9 cellular contexts compared by ENCODE assay signal in the genomic region with DNA sequence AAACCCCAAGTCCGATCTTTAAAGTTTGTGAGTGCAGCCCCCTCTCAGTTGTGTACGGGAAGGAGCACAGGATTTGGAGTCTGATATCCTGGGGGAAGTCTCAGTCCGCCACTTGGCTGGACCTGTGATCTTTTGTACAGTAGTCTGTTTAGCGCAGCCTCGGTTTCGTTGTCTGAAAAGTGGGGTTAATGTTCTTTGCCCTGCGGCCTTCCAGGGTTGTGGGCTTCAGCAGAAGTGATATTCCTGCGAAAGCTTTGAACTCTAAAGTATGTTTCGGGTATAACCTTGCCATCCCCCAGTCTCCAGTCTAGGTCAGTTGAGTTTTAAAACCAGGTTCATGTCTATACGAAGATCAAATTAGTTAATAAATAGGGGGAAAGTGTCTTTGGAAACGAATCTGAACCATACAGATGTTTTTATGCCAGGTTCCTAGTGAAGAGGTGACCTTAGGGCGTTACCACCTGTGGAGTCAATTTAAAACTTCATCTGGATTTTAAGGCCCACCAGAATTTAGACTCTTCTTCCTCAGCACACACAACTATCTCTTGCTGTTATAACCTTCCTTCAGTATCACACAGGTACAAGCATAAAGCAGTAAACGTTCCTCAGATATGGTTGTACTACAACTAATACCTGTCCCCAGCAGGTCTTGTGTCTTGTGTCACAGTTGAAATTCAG. TPM values are rescaled to one million over a fixed set of nuclear protein-coding genes. Genes with fewer than 3 reads are reported as not detected.
DNase-seq lines count a peak whose midpoint lies in the region; FAIRE-seq and TF ChIP-seq lines count a peak whose summit lies in the region.
"Had no signal": no experiment of that assay in that cellular context is flagged by ENCODE, and none has a peak within 500 bp of the region (broad histone marks: within the 10 kb centered on the region; RNA-seq: fewer than 3 reads in every experiment).

No MANE protein-coding gene starts in this region.

- no peaks in the 10 kb centered on the region for H3K27me3 ChIP-seq in endothelial cell of umbilical vein (ENCODE audit: control insufficient read depth in 2 of 2, insufficient read depth in 2 of 2, low read length in 2 of 2)

- peak overlapping the region; percentile 79 for H3K4me2 ChIP-seq in endothelial cell of umbilical vein (ENCODE audit: insufficient read depth, low read length)

- CTCF ChIA-PET in endothelial cell of umbilical vein (lab: Charles Lee) = interaction anchor here (1.2 to 1.7 kb wide), 3 partner anchors 33 to 332 kb away, joined by 4 to 7 read pairs (median 6); no protein-coding TSS in a partner anchor

- H2AFZ ChIP-seq in endothelial cell of umbilical vein (ENCODE audit: low read depth, low read length) = peak overlapping the region; percentile 59

- H3K9me3 ChIP-seq in endothelial cell of umbilical vein (replicated peaks; ENCODE audit: control insufficient read depth, insufficient read depth, low read length) = no peaks in the 10 kb centered on the region

- peak overlapping the region; percentile 78 for H3K4me3 ChIP-seq in NB4 (ENCODE audit: low read depth, low read length)
- peak overlapping the region; percentile 52 to 77 (median 74) for H3K4me3 ChIP-seq in endothelial cell of umbilical vein (replicated peaks in 1 of 3; ENCODE audit: insufficient read depth in 1 of 3, low read depth in 1 of 3, low read length in 3 of 3)

- POLR2A ChIA-PET in endothelial cell of umbilical vein (lab: Charles Lee) = interaction anchor here (0.7 kb wide), 1 partner anchor 103 kb away, joined by 3 read pairs; no protein-coding TSS in a partner anchor

- H3K27ac Mint-ChIP-seq in activated T-cell treated with anti-CD3 and anti-CD28 coated beads, Interleukin-2, amount 50 U/mL, for 24 hours = peak overlapping the region; percentile 98
- peak overlapping the region; percentile 75 for H3K27ac Mint-ChIP-seq in neural crest cell (ENCODE audit: unreplicated experiment)

- no peaks in the 10 kb centered on the region for H3K9me3 Mint-ChIP-seq in activated T-cell treated with anti-CD3 and anti-CD28 coated beads, Interleukin-2, amount 50 U/mL, for 24 hours
- peaks cover 3% of the 10 kb centered on the region for H3K9me3 Mint-ChIP-seq in neural crest cell

- no peak for FAIRE-seq in endothelial cell of umbilical vein (lab: Jason Lieb, UNC)
- FAIRE-seq: endometrium had no signal

- peak overlapping the region; percentile 82 for H3K9ac ChIP-seq in endothelial cell of umbilical vein (replicated peaks; ENCODE audit: extremely low read depth, insufficient read depth, low read length)

- peak overlapping the region; percentile 76 for H3K27ac ChIP-seq in endothelial cell of umbilical vein (ENCODE audit: insufficient read depth, low read depth, low read length)

- TF ChIP-seq POLR2A in NB4 (IDR thresholded peaks at IDR 0.05; ENCODE audit: extremely low read depth, insufficient read length) (no peak), endothelial cell of umbilical vein (IDR thresholded peaks at IDR 0.05; ENCODE audit: low read depth, low read length) (no peak)

- no peaks in the 10 kb centered on the region for H3K36me3 ChIP-seq in endothelial cell of umbilical vein (ENCODE audit: control insufficient read depth in 2 of 2, extremely low read depth in 1 of 2, insufficient read depth in 2 of 2, low read length in 2 of 2)

- TF ChIP-seq CTCF in NB4 (IDR thresholded peaks at IDR 0.05; ENCODE audit: low read depth, low read length) = no peak
- no peak for TF ChIP-seq CTCF in endothelial cell of umbilical vein (IDR thresholded peaks at IDR 0.05; ENCODE audit: extremely low read depth in 1 of 2, insufficient read depth in 1 of 2, low read depth in 1 of 2, low read length in 2 of 2)
- TF ChIP-seq CTCF in neural crest cell (conservative IDR thresholded peaks at IDR 0.05) = no peak

- intact Hi-C loops in endothelial cell of umbilical vein (cut with micrococcal nuclease) = no loop called here

- no peak for DNase-seq in activated T-cell treated with anti-CD3 and anti-CD28 coated beads, Interleukin-2, amount 50 U/mL, for 24 hours
- no peak for DNase-seq in activated T-cell treated with anti-CD3 and anti-CD28 coated beads, Interleukin-2, amount 50 U/mL, for 48 hours
- DNase-seq in NB4 (ENCODE audit: low read depth) (no peak), endothelial cell of umbilical vein (ENCODE audit: low read depth, low spot score) (peak; percentile 31), neural crest cell (ENCODE audit: low read depth, low spot score) (no peak), SHP77 treated with DMSO at 0.1 percent for 48 hours (lab: John Stamatoyannopoulos, UW) (no peak), globus pallidus (ENCODE audit: low spot score) (no peak), hippocampal formation (lab: John Stamatoyannopoulos, UW) (no peak)

- no peaks in the 10 kb centered on the region for H3K27me3 Mint-ChIP-seq in activated T-cell treated with anti-CD3 and anti-CD28 coated beads, Interleukin-2, amount 50 U/mL, for 24 hours
- H3K27me3 Mint-ChIP-seq in neural crest cell (ENCODE audit: low read depth) = no peaks in the 10 kb centered on the region

- dilution Hi-C loops in endothelial cell of umbilical vein (cut with MboI; ENCODE audit: extremely low pct_ligation_motif_present, low sequenced_read_pairs) = no loop called here

- BruUV-seq in endothelial cell of umbilical vein (replicated peaks; lab: Mats Ljungman, UMichigan) = no TSS peak

- peaks cover 48% of the 10 kb centered on the region for H3K79me2 ChIP-seq in endothelial cell of umbilical vein (ENCODE audit: control insufficient read depth, insufficient read depth, low read length)

- peaks cover 6% of the 10 kb centered on the region for H4K20me1 ChIP-seq in endothelial cell of umbilical vein (replicated peaks; ENCODE audit: control insufficient read depth, extremely low read depth, insufficient read depth, low read length)

- H3K4me1 ChIP-seq in endothelial cell of umbilical vein (ENCODE audit: control insufficient read depth, extremely low read depth, insufficient read depth, low read length) = peaks cover 6% of the 10 kb centered on the region

- peak overlapping the region; percentile 89 for H3K4me3 Mint-ChIP-seq in activated T-cell treated with anti-CD3 and anti-CD28 coated beads, Interleukin-2, amount 50 U/mL, for 24 hours
- H3K4me3 Mint-ChIP-seq in neural crest cell = peak overlapping the region; percentile 95

- H3K4me1 Mint-ChIP-seq in activated T-cell treated with anti-CD3 and anti-CD28 coated beads, Interleukin-2, amount 50 U/mL, for 24 hours (ENCODE audit: low read depth) = peaks cover 53% of the 10 kb centered on the region
- peaks cover 18% of the 10 kb centered on the region for H3K4me1 Mint-ChIP-seq in neural crest cell

- no peaks in the 10 kb centered on the region for H3K9me1 ChIP-seq in endothelial cell of umbilical vein (replicated peaks; ENCODE audit: control insufficient read depth, extremely low read depth, insufficient read depth, low read length)

- H3K36me3 Mint-ChIP-seq in activated T-cell treated with anti-CD3 and anti-CD28 coated beads, Interleukin-2, amount 50 U/mL, for 24 hours (ENCODE audit: low read depth) = peaks cover 28% of the 10 kb centered on the region
- peaks cover 5% of the 10 kb centered on the region for H3K36me3 Mint-ChIP-seq in neural crest cell (ENCODE audit: low read depth)

TF ChIP-seq in endothelial cell of umbilical vein, 7 proteins besides CTCF, POLR2A, EP300 and RAD21:
- no peak for TF ChIP-seq MYC (IDR thresholded peaks at IDR 0.05; ENCODE audit: low read depth, low read length)

RNA-seq across cellular contexts. Expression of a gene that starts 0.9 kb away (rescaled TPM):
- total RNA-seq in endothelial cell of umbilical vein (11.1 and 12.4 TPM in 2 replicates), neural crest cell (18.4 and 20.4 TPM in 2 replicates)
- polyA plus RNA-seq in endothelial cell of umbilical vein = 5.3 and 6.3 TPM in 2 replicates
- 8.0 and 8.2 TPM in 2 replicates for polyA plus RNA-seq in endothelial cell of umbilical vein (2011; cell fraction: cytosol; rRNA removed)
- 12.3 and 16.5 TPM in 2 replicates for polyA plus RNA-seq in endothelial cell of umbilical vein (2011; cell fraction: nucleus; rRNA removed)
- 9.8 and 10.0 TPM in 2 replicates for polyA plus RNA-seq in endothelial cell of umbilical vein (2012)
- polyA minus RNA-seq in endothelial cell of umbilical vein = 12.6 and 15.5 TPM in 2 replicates
- polyA minus RNA-seq in endothelial cell of umbilical vein (2011; cell fraction: cytosol; rRNA and poly(A)+ RNA removed) = 11.7 TPM
- polyA minus RNA-seq in endothelial cell of umbilical vein (2011; cell fraction: nucleus; rRNA and poly(A)+ RNA removed) = 23.0 and 28.0 TPM in 2 replicates
